ENCODE assay signal across 1 cellular context in the genomic region with DNA sequence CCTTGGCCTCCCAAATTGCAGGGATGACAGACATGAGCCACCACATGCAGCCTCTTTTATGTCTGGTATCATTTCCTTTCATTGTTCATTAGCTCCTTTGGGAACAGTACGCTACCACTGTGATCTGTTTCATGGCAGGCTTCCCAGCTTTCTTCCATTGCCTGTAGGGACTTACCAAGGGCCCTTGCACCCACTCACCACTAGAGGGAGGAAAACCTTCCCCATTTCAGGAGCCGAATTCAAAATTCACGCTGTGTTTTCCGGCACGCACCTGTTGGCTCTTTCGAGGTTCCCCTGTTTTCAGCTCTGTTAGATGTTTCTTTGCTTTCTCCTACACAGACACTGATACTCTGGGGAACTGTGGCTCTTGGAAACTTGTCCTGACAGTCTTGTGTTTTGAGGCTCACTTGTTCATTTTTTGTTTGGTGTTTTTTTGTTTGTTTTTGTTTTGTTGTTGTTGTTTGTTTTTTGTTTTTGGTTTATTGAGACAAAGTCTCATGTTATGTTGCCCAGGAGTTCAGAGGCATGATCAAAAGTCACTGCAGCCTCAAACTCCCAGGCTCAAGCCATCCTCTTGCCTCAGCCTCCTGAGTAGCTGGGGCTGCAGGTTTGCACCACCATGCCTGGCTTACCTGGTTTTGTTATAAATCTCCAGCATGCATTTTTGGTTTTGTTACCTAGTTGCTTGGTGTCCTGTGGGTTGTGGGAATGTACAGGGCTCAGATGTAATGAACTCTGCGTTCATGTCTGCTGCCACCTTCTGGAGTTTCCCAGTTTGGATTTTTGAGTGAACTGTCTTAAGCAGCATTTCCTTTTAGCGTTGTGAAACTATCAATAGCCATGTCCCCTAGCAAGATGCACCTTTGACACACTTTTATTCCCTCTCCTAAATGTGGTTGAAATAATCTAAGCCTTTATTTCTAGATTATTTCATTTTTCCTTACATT.
A peak's percentile ranks its signal among the peaks of the same experiment; 100 is the strongest.
TF ChIP-seq lines count a peak whose summit lies in the region.

No MANE protein-coding gene starts in this region.

TF ChIP-seq in HepG2, 621 proteins besides CTCF, POLR2A, EP300 and RAD21 (continues in another document):
- TF ChIP-seq, protein P1, sequence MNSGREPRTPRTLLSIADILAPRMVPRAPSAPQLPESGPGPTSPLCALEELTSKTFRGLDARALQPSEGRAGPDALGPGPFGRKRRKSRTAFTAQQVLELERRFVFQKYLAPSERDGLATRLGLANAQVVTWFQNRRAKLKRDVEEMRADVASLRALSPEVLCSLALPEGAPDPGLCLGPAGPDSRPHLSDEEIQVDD (CRISPR knock-in tag; IDR thresholded peaks at IDR 0.05; ENCODE audit: borderline replicate concordance): no peak
- no peak for TF ChIP-seq SCMH1 (CRISPR knock-in tag; IDR thresholded peaks at IDR 0.05; ENCODE audit: borderline replicate concordance)
- TF ChIP-seq SOX6 (IDR thresholded peaks at IDR 0.05): no peak
- TF ChIP-seq SOX6 (CRISPR knock-in tag; IDR thresholded peaks at IDR 0.05): no peak
- no peak for TF ChIP-seq TSC22D2 (CRISPR knock-in tag; IDR thresholded peaks at IDR 0.05; ENCODE audit: borderline replicate concordance)
- TF ChIP-seq ETV6 (CRISPR knock-in tag; conservative IDR thresholded peaks at IDR 0.05): no peak
- TF ChIP-seq, protein P2, sequence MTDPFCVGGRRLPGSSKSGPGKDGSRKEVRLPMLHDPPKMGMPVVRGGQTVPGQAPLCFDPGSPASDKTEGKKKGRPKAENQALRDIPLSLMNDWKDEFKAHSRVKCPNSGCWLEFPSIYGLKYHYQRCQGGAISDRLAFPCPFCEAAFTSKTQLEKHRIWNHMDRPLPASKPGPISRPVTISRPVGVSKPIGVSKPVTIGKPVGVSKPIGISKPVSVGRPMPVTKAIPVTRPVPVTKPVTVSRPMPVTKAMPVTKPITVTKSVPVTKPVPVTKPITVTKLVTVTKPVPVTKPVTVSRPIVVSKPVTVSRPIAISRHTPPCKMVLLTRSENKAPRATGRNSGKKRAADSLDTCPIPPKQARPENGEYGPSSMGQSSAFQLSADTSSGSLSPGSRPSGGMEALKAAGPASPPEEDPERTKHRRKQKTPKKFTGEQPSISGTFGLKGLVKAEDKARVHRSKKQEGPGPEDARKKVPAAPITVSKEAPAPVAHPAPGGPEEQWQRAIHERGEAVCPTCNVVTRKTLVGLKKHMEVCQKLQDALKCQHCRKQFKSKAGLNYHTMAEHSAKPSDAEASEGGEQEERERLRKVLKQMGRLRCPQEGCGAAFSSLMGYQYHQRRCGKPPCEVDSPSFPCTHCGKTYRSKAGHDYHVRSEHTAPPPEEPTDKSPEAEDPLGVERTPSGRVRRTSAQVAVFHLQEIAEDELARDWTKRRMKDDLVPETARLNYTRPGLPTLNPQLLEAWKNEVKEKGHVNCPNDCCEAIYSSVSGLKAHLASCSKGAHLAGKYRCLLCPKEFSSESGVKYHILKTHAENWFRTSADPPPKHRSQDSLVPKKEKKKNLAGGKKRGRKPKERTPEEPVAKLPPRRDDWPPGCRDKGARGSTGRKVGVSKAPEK (CRISPR knock-in tag; IDR thresholded peaks at IDR 0.05; ENCODE audit: borderline replicate concordance): no peak
- no peak for TF ChIP-seq HOXA9 (CRISPR knock-in tag; IDR thresholded peaks at IDR 0.05; ENCODE audit: borderline replicate concordance)
- no peak for TF ChIP-seq PAF1 (CRISPR knock-in tag; IDR thresholded peaks at IDR 0.05)
- no peak for TF ChIP-seq ZNF34 (CRISPR knock-in tag; IDR thresholded peaks at IDR 0.05; ENCODE audit: borderline replicate concordance)
- TF ChIP-seq ZSCAN31 (CRISPR knock-in tag; IDR thresholded peaks at IDR 0.05; ENCODE audit: low read depth): no peak
- TF ChIP-seq, protein P3, sequence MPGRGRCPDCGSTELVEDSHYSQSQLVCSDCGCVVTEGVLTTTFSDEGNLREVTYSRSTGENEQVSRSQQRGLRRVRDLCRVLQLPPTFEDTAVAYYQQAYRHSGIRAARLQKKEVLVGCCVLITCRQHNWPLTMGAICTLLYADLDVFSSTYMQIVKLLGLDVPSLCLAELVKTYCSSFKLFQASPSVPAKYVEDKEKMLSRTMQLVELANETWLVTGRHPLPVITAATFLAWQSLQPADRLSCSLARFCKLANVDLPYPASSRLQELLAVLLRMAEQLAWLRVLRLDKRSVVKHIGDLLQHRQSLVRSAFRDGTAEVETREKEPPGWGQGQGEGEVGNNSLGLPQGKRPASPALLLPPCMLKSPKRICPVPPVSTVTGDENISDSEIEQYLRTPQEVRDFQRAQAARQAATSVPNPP (CRISPR knock-in tag; IDR thresholded peaks at IDR 0.05): no peak
- no peak for TF ChIP-seq WIZ (CRISPR knock-in tag; IDR thresholded peaks at IDR 0.05)
- no peak for TF ChIP-seq ZNF3 (CRISPR knock-in tag; IDR thresholded peaks at IDR 0.05)
- TF ChIP-seq ZNF556 (CRISPR knock-in tag; IDR thresholded peaks at IDR 0.05; ENCODE audit: borderline replicate concordance): no peak
- TF ChIP-seq, protein P4, sequence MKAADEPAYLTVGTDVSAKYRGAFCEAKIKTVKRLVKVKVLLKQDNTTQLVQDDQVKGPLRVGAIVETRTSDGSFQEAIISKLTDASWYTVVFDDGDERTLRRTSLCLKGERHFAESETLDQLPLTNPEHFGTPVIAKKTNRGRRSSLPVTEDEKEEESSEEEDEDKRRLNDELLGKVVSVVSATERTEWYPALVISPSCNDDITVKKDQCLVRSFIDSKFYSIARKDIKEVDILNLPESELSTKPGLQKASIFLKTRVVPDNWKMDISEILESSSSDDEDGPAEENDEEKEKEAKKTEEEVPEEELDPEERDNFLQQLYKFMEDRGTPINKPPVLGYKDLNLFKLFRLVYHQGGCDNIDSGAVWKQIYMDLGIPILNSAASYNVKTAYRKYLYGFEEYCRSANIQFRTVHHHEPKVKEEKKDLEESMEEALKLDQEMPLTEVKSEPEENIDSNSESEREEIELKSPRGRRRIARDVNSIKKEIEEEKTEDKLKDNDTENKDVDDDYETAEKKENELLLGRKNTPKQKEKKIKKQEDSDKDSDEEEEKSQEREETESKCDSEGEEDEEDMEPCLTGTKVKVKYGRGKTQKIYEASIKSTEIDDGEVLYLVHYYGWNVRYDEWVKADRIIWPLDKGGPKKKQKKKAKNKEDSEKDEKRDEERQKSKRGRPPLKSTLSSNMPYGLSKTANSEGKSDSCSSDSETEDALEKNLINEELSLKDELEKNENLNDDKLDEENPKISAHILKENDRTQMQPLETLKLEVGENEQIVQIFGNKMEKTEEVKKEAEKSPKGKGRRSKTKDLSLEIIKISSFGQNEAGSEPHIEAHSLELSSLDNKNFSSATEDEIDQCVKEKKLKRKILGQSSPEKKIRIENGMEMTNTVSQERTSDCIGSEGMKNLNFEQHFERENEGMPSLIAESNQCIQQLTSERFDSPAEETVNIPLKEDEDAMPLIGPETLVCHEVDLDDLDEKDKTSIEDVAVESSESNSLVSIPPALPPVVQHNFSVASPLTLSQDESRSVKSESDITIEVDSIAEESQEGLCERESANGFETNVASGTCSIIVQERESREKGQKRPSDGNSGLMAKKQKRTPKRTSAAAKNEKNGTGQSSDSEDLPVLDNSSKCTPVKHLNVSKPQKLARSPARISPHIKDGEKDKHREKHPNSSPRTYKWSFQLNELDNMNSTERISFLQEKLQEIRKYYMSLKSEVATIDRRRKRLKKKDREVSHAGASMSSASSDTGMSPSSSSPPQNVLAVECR (CRISPR knock-in tag; IDR thresholded peaks at IDR 0.05; ENCODE audit: borderline replicate concordance): 0 out of 2 replicates have a peak, but pooled peaks have one; percentile 34
- no peak for TF ChIP-seq TP53 (CRISPR knock-in tag; conservative IDR thresholded peaks at IDR 0.05)
- no peak for TF ChIP-seq IKZF1 (IDR thresholded peaks at IDR 0.05)
- no peak for TF ChIP-seq ZNF446 (CRISPR knock-in tag; IDR thresholded peaks at IDR 0.05)
- TF ChIP-seq, protein P5, sequence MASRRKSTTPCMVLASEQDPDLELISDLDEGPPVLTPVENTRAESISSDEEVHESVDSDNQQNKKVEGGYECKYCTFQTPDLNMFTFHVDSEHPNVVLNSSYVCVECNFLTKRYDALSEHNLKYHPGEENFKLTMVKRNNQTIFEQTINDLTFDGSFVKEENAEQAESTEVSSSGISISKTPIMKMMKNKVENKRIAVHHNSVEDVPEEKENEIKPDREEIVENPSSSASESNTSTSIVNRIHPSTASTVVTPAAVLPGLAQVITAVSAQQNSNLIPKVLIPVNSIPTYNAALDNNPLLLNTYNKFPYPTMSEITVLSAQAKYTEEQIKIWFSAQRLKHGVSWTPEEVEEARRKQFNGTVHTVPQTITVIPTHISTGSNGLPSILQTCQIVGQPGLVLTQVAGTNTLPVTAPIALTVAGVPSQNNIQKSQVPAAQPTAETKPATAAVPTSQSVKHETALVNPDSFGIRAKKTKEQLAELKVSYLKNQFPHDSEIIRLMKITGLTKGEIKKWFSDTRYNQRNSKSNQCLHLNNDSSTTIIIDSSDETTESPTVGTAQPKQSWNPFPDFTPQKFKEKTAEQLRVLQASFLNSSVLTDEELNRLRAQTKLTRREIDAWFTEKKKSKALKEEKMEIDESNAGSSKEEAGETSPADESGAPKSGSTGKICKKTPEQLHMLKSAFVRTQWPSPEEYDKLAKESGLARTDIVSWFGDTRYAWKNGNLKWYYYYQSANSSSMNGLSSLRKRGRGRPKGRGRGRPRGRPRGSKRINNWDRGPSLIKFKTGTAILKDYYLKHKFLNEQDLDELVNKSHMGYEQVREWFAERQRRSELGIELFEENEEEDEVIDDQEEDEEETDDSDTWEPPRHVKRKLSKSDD (CRISPR knock-in tag; IDR thresholded peaks at IDR 0.05; ENCODE audit: low read depth): no peak
- TF ChIP-seq, protein P6, sequence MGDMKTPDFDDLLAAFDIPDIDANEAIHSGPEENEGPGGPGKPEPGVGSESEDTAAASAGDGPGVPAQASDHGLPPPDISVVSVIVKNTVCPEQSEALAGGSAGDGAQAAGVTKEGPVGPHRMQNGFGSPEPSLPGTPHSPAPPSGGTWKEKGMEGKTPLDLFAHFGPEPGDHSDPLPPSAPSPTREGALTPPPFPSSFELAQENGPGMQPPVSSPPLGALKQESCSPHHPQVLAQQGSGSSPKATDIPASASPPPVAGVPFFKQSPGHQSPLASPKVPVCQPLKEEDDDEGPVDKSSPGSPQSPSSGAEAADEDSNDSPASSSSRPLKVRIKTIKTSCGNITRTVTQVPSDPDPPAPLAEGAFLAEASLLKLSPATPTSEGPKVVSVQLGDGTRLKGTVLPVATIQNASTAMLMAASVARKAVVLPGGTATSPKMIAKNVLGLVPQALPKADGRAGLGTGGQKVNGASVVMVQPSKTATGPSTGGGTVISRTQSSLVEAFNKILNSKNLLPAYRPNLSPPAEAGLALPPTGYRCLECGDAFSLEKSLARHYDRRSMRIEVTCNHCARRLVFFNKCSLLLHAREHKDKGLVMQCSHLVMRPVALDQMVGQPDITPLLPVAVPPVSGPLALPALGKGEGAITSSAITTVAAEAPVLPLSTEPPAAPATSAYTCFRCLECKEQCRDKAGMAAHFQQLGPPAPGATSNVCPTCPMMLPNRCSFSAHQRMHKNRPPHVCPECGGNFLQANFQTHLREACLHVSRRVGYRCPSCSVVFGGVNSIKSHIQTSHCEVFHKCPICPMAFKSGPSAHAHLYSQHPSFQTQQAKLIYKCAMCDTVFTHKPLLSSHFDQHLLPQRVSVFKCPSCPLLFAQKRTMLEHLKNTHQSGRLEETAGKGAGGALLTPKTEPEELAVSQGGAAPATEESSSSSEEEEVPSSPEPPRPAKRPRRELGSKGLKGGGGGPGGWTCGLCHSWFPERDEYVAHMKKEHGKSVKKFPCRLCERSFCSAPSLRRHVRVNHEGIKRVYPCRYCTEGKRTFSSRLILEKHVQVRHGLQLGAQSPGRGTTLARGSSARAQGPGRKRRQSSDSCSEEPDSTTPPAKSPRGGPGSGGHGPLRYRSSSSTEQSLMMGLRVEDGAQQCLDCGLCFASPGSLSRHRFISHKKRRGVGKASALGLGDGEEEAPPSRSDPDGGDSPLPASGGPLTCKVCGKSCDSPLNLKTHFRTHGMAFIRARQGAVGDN (CRISPR knock-in tag; IDR thresholded peaks at IDR 0.05): no peak
- 0 out of 2 replicates have a peak, but pooled peaks have one; percentile 34 for TF ChIP-seq ZMAT3 (CRISPR knock-in tag; conservative IDR thresholded peaks at IDR 0.05)
- TF ChIP-seq ZNF431 (CRISPR knock-in tag; IDR thresholded peaks at IDR 0.05; ENCODE audit: borderline replicate concordance, low read depth): no peak
- no peak for TF ChIP-seq SMARCC2 (IDR thresholded peaks at IDR 0.05)
- TF ChIP-seq YEATS2 (CRISPR knock-in tag; IDR thresholded peaks at IDR 0.05; ENCODE audit: borderline replicate concordance): no peak
- peak; percentile 54; the same call in 1 of the 2 replicates for TF ChIP-seq ZNF501 (CRISPR knock-in tag; IDR thresholded peaks at IDR 0.05)
- TF ChIP-seq, protein P7, sequence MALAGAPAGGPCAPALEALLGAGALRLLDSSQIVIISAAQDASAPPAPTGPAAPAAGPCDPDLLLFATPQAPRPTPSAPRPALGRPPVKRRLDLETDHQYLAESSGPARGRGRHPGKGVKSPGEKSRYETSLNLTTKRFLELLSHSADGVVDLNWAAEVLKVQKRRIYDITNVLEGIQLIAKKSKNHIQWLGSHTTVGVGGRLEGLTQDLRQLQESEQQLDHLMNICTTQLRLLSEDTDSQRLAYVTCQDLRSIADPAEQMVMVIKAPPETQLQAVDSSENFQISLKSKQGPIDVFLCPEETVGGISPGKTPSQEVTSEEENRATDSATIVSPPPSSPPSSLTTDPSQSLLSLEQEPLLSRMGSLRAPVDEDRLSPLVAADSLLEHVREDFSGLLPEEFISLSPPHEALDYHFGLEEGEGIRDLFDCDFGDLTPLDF (CRISPR knock-in tag; IDR thresholded peaks at IDR 0.05): no peak
- no peak for TF ChIP-seq GFI1 (CRISPR knock-in tag; IDR thresholded peaks at IDR 0.05; ENCODE audit: borderline replicate concordance)
- no peak for TF ChIP-seq ZKSCAN1 (IDR thresholded peaks at IDR 0.05; ENCODE audit: low read length)
- TF ChIP-seq ZNF317 (CRISPR knock-in tag; IDR thresholded peaks at IDR 0.05): 0 out of 2 replicates have a peak, but pooled peaks have one; percentile 19
- no peak for TF ChIP-seq NONO (IDR thresholded peaks at IDR 0.05)
- TF ChIP-seq NONO (CRISPR knock-in tag; conservative IDR thresholded peaks at IDR 0.05): no peak
- 0 out of 2 replicates have a peak, but pooled peaks have one; percentile 57 for TF ChIP-seq ZNF224 (CRISPR knock-in tag; IDR thresholded peaks at IDR 0.05)
- TF ChIP-seq JARID2 (CRISPR knock-in tag; IDR thresholded peaks at IDR 0.05; ENCODE audit: insufficient replicate concordance): no peak
- 0 out of 2 replicates have a peak, but pooled peaks have one; percentile 41 for TF ChIP-seq ZFP37 (CRISPR knock-in tag; IDR thresholded peaks at IDR 0.05; ENCODE audit: borderline replicate concordance)
- TF ChIP-seq, protein P8, sequence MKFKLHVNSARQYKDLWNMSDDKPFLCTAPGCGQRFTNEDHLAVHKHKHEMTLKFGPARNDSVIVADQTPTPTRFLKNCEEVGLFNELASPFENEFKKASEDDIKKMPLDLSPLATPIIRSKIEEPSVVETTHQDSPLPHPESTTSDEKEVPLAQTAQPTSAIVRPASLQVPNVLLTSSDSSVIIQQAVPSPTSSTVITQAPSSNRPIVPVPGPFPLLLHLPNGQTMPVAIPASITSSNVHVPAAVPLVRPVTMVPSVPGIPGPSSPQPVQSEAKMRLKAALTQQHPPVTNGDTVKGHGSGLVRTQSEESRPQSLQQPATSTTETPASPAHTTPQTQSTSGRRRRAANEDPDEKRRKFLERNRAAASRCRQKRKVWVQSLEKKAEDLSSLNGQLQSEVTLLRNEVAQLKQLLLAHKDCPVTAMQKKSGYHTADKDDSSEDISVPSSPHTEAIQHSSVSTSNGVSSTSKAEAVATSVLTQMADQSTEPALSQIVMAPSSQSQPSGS (CRISPR knock-in tag; IDR thresholded peaks at IDR 0.05): no peak
- TF ChIP-seq NKX3-1 (CRISPR knock-in tag; IDR thresholded peaks at IDR 0.05): no peak
- no peak for TF ChIP-seq FLYWCH1 (CRISPR knock-in tag; IDR thresholded peaks at IDR 0.05)
